Comparison of ENCODE assay signal across 8 cellular contexts in genomic region chr16:53055603-53056527, GRCh38. TPM values are rescaled to one million over a fixed set of nuclear protein-coding genes. Genes with fewer than 3 reads are reported as not detected.
DNase-seq lines count a peak whose midpoint lies in the region; ATAC-seq and TF ChIP-seq lines count a peak whose summit lies in the region.

No MANE protein-coding gene starts in this region.

- CTCF ChIA-PET in Calu3 (lab: Charles Lee), result interaction anchor here (0.6 to 2.9 kb wide), 6 partner anchors 44 to 359 kb away, joined by 3 to 20 read pairs (median 9); no protein-coding TSS in a partner anchor

- TF ChIP-seq CTCF in Calu3 (IDR thresholded peaks at IDR 0.05; ENCODE audit: unreplicated experiment) (no peak), nephron (IDR thresholded peaks at IDR 0.05; ENCODE audit: unreplicated experiment in 3 of 3) (no peak)

- peaks cover 32% of the 10 kb centered on the region for H3K36me3 Mint-ChIP-seq in Calu3 (ENCODE audit: insufficient read depth, unreplicated experiment)
- no peaks in the 10 kb centered on the region for H3K36me3 Mint-ChIP-seq in nephron (ENCODE audit: low read depth)

- H3K27me3 Mint-ChIP-seq in Calu3 (ENCODE audit: unreplicated experiment) (no peaks in the 10 kb centered on the region), nephron (ENCODE audit: low read depth) (no peaks in the 10 kb centered on the region)

- DNase-seq in Calu3 (peak; percentile 37), HuH-7.5 (ENCODE audit: low spot score) (peak; percentile 31), fibroblast of the conjunctiva (ENCODE audit: low read depth) (peak; percentile 51), NCI-H1930 (lab: John Stamatoyannopoulos, UW) (no peak), dedifferentiated amniotic fluid mesenchymal stem cell (ENCODE audit: extremely low spot score) (no peak)
- peak; percentile 10 to 16 for DNase-seq in activated CD4-positive, alpha-beta T cell treated with anti-CD3 and anti-CD28 coated beads, Interleukin-2, amount 50 U/mL, for 48 hours

- H3K4me1 Mint-ChIP-seq in Calu3 (ENCODE audit: low read depth, unreplicated experiment) (peaks cover 29% of the 10 kb centered on the region), nephron (peaks cover 20% of the 10 kb centered on the region)

- no peak for ATAC-seq in GM21423 (IDR thresholded peaks at IDR 0.05; ENCODE audit: unreplicated experiment)

- H3K4me3 Mint-ChIP-seq in Calu3 (ENCODE audit: low read depth, unreplicated experiment), result peak overlapping the region; percentile 89
- H3K4me3 Mint-ChIP-seq in nephron, result peak overlapping the region; percentile 87 to 94 (median 90)

- TSS peak; percentile 43 for BruUV-seq in Calu3 (replicated peaks; lab: Mats Ljungman, UMichigan)

- H3K9me3 Mint-ChIP-seq in Calu3 (ENCODE audit: low read depth, unreplicated experiment) (no peaks in the 10 kb centered on the region), nephron (no peaks in the 10 kb centered on the region)

- intact Hi-C loops in Calu3 (cut with micrococcal nuclease; ENCODE audit: unreplicated experiment), result loop anchor here (1.0 to 2.0 kb wide), 5 partner anchors 43 to 227 kb away; no protein-coding TSS in a partner anchor

- H3K27ac Mint-ChIP-seq in Calu3 (ENCODE audit: unreplicated experiment) (peak overlapping the region; percentile 93), nephron (peak overlapping the region; percentile 97 to 99 (median 98))

RNA-seq across cellular contexts. Expression of gene CHD9, which starts 1.1 kb away (rescaled TPM):
- total RNA-seq in Calu3 (2022), result 61.8 and 69.5 TPM in 2 replicates

RNA-seq across cellular contexts. Expression of gene CHD9NB, which starts 3.2 kb away (rescaled TPM):
- 5.9 and 6.4 TPM in 2 replicates for total RNA-seq in Calu3 (2022)

Comparison
In these comparisons a context has a peak if more than half of its experiments do, and no peak if none do; other contexts are left out.
1. DNase-seq: peak in Calu3 (single experiment), HuH-7.5 (single experiment), activated CD4-positive, alpha-beta T cell treated with anti-CD3 and anti-CD28 coated beads, Interleukin-2, amount 50 U/mL, for 48 hours (2 of 2) and fibroblast of the conjunctiva (single experiment); none in NCI-H1930 (0 of 2) and dedifferentiated amniotic fluid mesenchymal stem cell (single experiment).